ENCODE assay signal across 22 cellular contexts in genomic region chr17:39834017-39834416, GRCh38. TPM values are rescaled to one million over a fixed set of nuclear protein-coding genes. Genes with fewer than 3 reads are reported as not detected.
A peak's percentile ranks its signal among the peaks of the same experiment; 100 is the strongest.
DNase-seq lines count a peak whose midpoint lies in the region; ATAC-seq and TF ChIP-seq lines count a peak whose summit lies in the region.
"Had no signal": no experiment of that assay in that cellular context is flagged by ENCODE, and none has a peak within 500 bp of the region (broad histone marks: within the 10 kb centered on the region; RNA-seq: fewer than 3 reads in every experiment).

No MANE protein-coding gene starts in this region.

- peaks cover 40% of the 10 kb centered on the region for H3K4me1 Mint-ChIP-seq in activated CD8-positive, alpha-beta T cell treated with anti-CD3 and anti-CD28 coated beads for 36 hours (ENCODE audit: low read depth)
- H3K4me1 Mint-ChIP-seq in activated CD8-positive, alpha-beta T cell treated with anti-CD3 and anti-CD28 coated beads, Interleukin-2, amount 10 ng/mL, durations not matched to agents 7 days and 5 days (ENCODE audit: low read depth), result peaks cover 2% of the 10 kb centered on the region
- H3K4me1 Mint-ChIP-seq in activated naive CD8-positive, alpha-beta T cell (ENCODE audit: low read depth), result peaks cover 36% of the 10 kb centered on the region
- peaks cover 41% of the 10 kb centered on the region for H3K4me1 Mint-ChIP-seq in stimulated activated effector memory CD8-positive, alpha-beta T cell treated with anti-CD3 and anti-CD28 coated beads, Interleukin-12 subunit alpha, Interleukin-12 subunit beta, amount 100 ng/mL, for 72 hours

- H3K4me3 Mint-ChIP-seq in activated CD8-positive, alpha-beta T cell treated with anti-CD3 and anti-CD28 coated beads for 36 hours, result no peak overlapping the region
- no peak overlapping the region for H3K4me3 Mint-ChIP-seq in activated CD8-positive, alpha-beta T cell treated with anti-CD3 and anti-CD28 coated beads, Interleukin-2, amount 10 ng/mL, durations not matched to agents 7 days and 5 days
- no peak overlapping the region for H3K4me3 Mint-ChIP-seq in activated naive CD8-positive, alpha-beta T cell
- no peak overlapping the region for H3K4me3 Mint-ChIP-seq in stimulated activated effector memory CD8-positive, alpha-beta T cell treated with anti-CD3 and anti-CD28 coated beads, Interleukin-12 subunit alpha, Interleukin-12 subunit beta, amount 100 ng/mL, for 72 hours

- no peak for DNase-seq in activated CD8-positive, alpha-beta T cell treated with anti-CD3 and anti-CD28 coated beads for 36 hours
- no peak for DNase-seq in activated CD8-positive, alpha-beta T cell treated with anti-CD3 and anti-CD28 coated beads, Interleukin-2, amount 10 ng/mL, durations not matched to agents 7 days and 5 days
- peak; percentile 20 for DNase-seq in GM12865 (ENCODE audit: low read depth)
- no peak for DNase-seq in stimulated activated effector memory CD8-positive, alpha-beta T cell treated with anti-CD3 and anti-CD28 coated beads, Interleukin-12 subunit alpha, Interleukin-12 subunit beta, amount 100 ng/mL, for 72 hours (ENCODE audit: low spot score in 2 of 2)
- no peak for DNase-seq in NCI-H2227 treated with DMSO at 0.1 percent for 48 hours (lab: John Stamatoyannopoulos, UW)
- DNase-seq in iPS-NIHi11 (ENCODE audit: low spot score), result no peak
- DNase-seq: activated naive CD4-positive, alpha-beta T cell; NCI-H1105; NCI-H2029 treated with DMSO at 0.1 percent for 48 hours; NCI-H226; NCI-H748 treated with DMSO at 0.1 percent for 48 hours; SK-N-SH; stimulated activated CD8-positive, alpha-beta memory T cell treated with anti-CD3 and anti-CD28 coated beads, Interleukin-4, amount 100 ng/mL, for 48 hours; substantia nigra; upper lobe of right lung had no signal

- POLR2A ChIA-PET in activated CD8-positive, alpha-beta T cell treated with anti-CD3 and anti-CD28 coated beads for 36 hours (lab: Charles Lee), result interaction anchor here (1.2 to 1.8 kb wide), 3 partner anchors 11 to 58 kb away, joined by 3 to 5 read pairs (median 4); no protein-coding TSS in a partner anchor
- POLR2A ChIA-PET in activated CD8-positive, alpha-beta T cell treated with anti-CD3 and anti-CD28 coated beads, Interleukin-2, amount 10 ng/mL, durations not matched to agents 7 days and 5 days (lab: Charles Lee), result no interaction called here

- H3K4me3 ChIP-seq in GM12865 (ENCODE audit: low read depth, low read length), result no peak overlapping the region
- H3K4me3 ChIP-seq: prostate gland, upper lobe of right lung had no signal

- H3K9me3 Mint-ChIP-seq in activated CD8-positive, alpha-beta T cell treated with anti-CD3 and anti-CD28 coated beads for 36 hours, result peaks cover 18% of the 10 kb centered on the region
- peaks cover 22% of the 10 kb centered on the region for H3K9me3 Mint-ChIP-seq in activated CD8-positive, alpha-beta T cell treated with anti-CD3 and anti-CD28 coated beads, Interleukin-2, amount 10 ng/mL, durations not matched to agents 7 days and 5 days (ENCODE audit: insufficient read depth)
- H3K9me3 Mint-ChIP-seq in activated naive CD8-positive, alpha-beta T cell (ENCODE audit: low read depth), result peaks cover 7% of the 10 kb centered on the region
- peaks cover 7% of the 10 kb centered on the region for H3K9me3 Mint-ChIP-seq in stimulated activated effector memory CD8-positive, alpha-beta T cell treated with anti-CD3 and anti-CD28 coated beads, Interleukin-12 subunit alpha, Interleukin-12 subunit beta, amount 100 ng/mL, for 72 hours

- H3K27me3 Mint-ChIP-seq in activated CD8-positive, alpha-beta T cell treated with anti-CD3 and anti-CD28 coated beads for 36 hours, result no peaks in the 10 kb centered on the region
- no peaks in the 10 kb centered on the region for H3K27me3 Mint-ChIP-seq in activated CD8-positive, alpha-beta T cell treated with anti-CD3 and anti-CD28 coated beads, Interleukin-2, amount 10 ng/mL, durations not matched to agents 7 days and 5 days (ENCODE audit: low read depth)
- no peaks in the 10 kb centered on the region for H3K27me3 Mint-ChIP-seq in activated naive CD8-positive, alpha-beta T cell

- TF ChIP-seq CTCF in activated CD8-positive, alpha-beta T cell treated with anti-CD3 and anti-CD28 coated beads for 36 hours (IDR thresholded peaks at IDR 0.05), result no peak
- TF ChIP-seq CTCF in GM12865 (IDR thresholded peaks at IDR 0.05; ENCODE audit: insufficient read depth, low read depth, low read length, missing control alignments), result no peak

- peak; percentile 64 for ATAC-seq in activated CD8-positive, alpha-beta T cell treated with anti-CD3 and anti-CD28 coated beads for 36 hours
- no peak for ATAC-seq in activated CD8-positive, alpha-beta T cell treated with anti-CD3 and anti-CD28 coated beads, Interleukin-2, amount 10 ng/mL, durations not matched to agents 7 days and 5 days
- ATAC-seq in stimulated activated effector memory CD8-positive, alpha-beta T cell treated with anti-CD3 and anti-CD28 coated beads, Interleukin-12 subunit alpha, Interleukin-12 subunit beta, amount 100 ng/mL, for 72 hours, result peak; percentile 96
- no peak for ATAC-seq in GM18511 (IDR thresholded peaks at IDR 0.05; ENCODE audit: unreplicated experiment)

- intact Hi-C loops in activated CD8-positive, alpha-beta T cell treated with anti-CD3 and anti-CD28 coated beads for 36 hours (cut with micrococcal nuclease), result no loop called here

- H3K27ac Mint-ChIP-seq in activated CD8-positive, alpha-beta T cell treated with anti-CD3 and anti-CD28 coated beads for 36 hours, result peak overlapping the region; percentile 30
- H3K27ac Mint-ChIP-seq in activated CD8-positive, alpha-beta T cell treated with anti-CD3 and anti-CD28 coated beads, Interleukin-2, amount 10 ng/mL, durations not matched to agents 7 days and 5 days, result no peak overlapping the region
- H3K27ac Mint-ChIP-seq in activated naive CD8-positive, alpha-beta T cell, result peak overlapping the region; percentile 67
- peak overlapping the region; percentile 87 for H3K27ac Mint-ChIP-seq in stimulated activated effector memory CD8-positive, alpha-beta T cell treated with anti-CD3 and anti-CD28 coated beads, Interleukin-12 subunit alpha, Interleukin-12 subunit beta, amount 100 ng/mL, for 72 hours

- CTCF ChIA-PET in activated CD8-positive, alpha-beta T cell treated with anti-CD3 and anti-CD28 coated beads for 36 hours (lab: Charles Lee), result interaction anchor here (0.8 to 1.5 kb wide), 6 partner anchors 15 to 286 kb away, joined by 3 to 4 read pairs (median 4); no protein-coding TSS in a partner anchor
- CTCF ChIA-PET in activated CD8-positive, alpha-beta T cell treated with anti-CD3 and anti-CD28 coated beads, Interleukin-2, amount 10 ng/mL, durations not matched to agents 7 days and 5 days (lab: Charles Lee), result interaction anchor here (0.6 to 1.9 kb wide), 5 partner anchors 12 to 39 kb away, joined by 3 to 11 read pairs (median 3); no protein-coding TSS in a partner anchor

- H3K36me3 Mint-ChIP-seq in activated CD8-positive, alpha-beta T cell treated with anti-CD3 and anti-CD28 coated beads for 36 hours (ENCODE audit: low read depth), result peaks cover 63% of the 10 kb centered on the region
- H3K36me3 Mint-ChIP-seq in activated CD8-positive, alpha-beta T cell treated with anti-CD3 and anti-CD28 coated beads, Interleukin-2, amount 10 ng/mL, durations not matched to agents 7 days and 5 days (ENCODE audit: low read depth), result peaks cover 55% of the 10 kb centered on the region
- peaks cover 20% of the 10 kb centered on the region for H3K36me3 Mint-ChIP-seq in activated naive CD8-positive, alpha-beta T cell
- H3K36me3 Mint-ChIP-seq in stimulated activated effector memory CD8-positive, alpha-beta T cell treated with anti-CD3 and anti-CD28 coated beads, Interleukin-12 subunit alpha, Interleukin-12 subunit beta, amount 100 ng/mL, for 72 hours, result peaks cover 84% of the 10 kb centered on the region

RNA-seq across cellular contexts. Expression of gene IKZF3, which starts 30.1 kb away (rescaled TPM):
- 10 to 100 TPM; 52.1 to 52.2 TPM for total RNA-seq in activated CD8-positive, alpha-beta T cell treated with anti-CD3 and anti-CD28 coated beads for 36 hours
- 10 to 100 TPM; 31.1 to 31.9 TPM for total RNA-seq in activated CD8-positive, alpha-beta T cell treated with anti-CD3 and anti-CD28 coated beads, Interleukin-2, amount 10 ng/mL, durations not matched to agents 7 days and 5 days
- total RNA-seq: A673, HepG2, lung microvascular endothelial cell had no signal

RNA-seq across cellular contexts. Expression of gene ZPBP2, which starts 34.0 kb away (rescaled TPM):
- not detected for total RNA-seq in activated CD8-positive, alpha-beta T cell treated with anti-CD3 and anti-CD28 coated beads for 36 hours
- total RNA-seq in activated CD8-positive, alpha-beta T cell treated with anti-CD3 and anti-CD28 coated beads, Interleukin-2, amount 10 ng/mL, durations not matched to agents 7 days and 5 days, result not detected
- total RNA-seq: A673, Daoy, HepG2, lung microvascular endothelial cell, upper lobe of right lung had no signal

Comparison
In these comparisons a context has a peak if more than half of its experiments do, and no peak if none do; other contexts are left out.
1. ATAC-seq: peak in activated CD8-positive, alpha-beta T cell treated with anti-CD3 and anti-CD28 coated beads for 36 hours (single experiment) and stimulated activated effector memory CD8-positive, alpha-beta T cell treated with anti-CD3 and anti-CD28 coated beads, Interleukin-12 subunit alpha, Interleukin-12 subunit beta, amount 100 ng/mL, for 72 hours (single experiment); none in activated CD8-positive, alpha-beta T cell treated with anti-CD3 and anti-CD28 coated beads, Interleukin-2, amount 10 ng/mL, durations not matched to agents 7 days and 5 days (single experiment) and GM18511 (single experiment).